ENCODE assay signal across 8 cellular contexts in the genomic region with DNA sequence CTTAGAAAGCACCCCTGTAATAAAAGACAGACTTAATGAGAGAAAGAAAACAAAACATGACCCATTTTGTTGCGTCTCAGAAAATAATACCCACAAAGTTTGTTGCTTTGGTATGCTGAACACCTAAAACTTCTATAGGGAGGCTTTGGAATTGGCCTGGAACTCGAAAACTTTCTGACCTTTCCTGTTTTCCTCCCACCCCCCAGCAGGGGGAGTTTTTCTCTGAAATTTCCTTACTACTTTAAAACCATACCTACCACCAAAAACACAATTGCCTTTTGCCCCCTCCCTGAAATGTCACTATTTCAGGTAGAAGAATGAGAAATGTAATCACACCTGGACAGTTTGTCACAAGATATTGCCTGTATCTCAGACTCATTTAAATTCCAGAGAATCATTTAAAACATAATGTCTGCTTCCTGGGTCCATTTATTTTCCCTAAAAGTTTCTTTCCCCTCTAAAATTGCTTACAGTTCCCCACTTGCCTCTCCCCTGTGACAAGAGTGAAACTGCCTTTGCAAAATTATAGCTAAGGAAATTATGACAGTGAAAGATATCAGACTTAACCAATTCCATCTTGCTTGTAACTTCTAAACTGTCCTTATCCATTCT.
DNase-seq lines count a peak whose midpoint lies in the region; ATAC-seq and TF ChIP-seq lines count a peak whose summit lies in the region.

No MANE protein-coding gene starts in this region.

- peak; percentile 64 for DNase-seq in ELF-1 (ENCODE audit: low read depth, low spot score)
- DNase-seq in WTC11 (ENCODE audit: low spot score): peak; percentile 36
- peak; percentile 22 for DNase-seq in medulla oblongata (ENCODE audit: extremely low spot score)
- no peak for DNase-seq in NCI-H510A (lab: John Stamatoyannopoulos, UW)
- no peak for DNase-seq in germinal center (ENCODE audit: low spot score)
- DNase-seq in 8988T: no peak

- H3K4me1 Mint-ChIP-seq in WTC11: peaks cover 64% of the 10 kb centered on the region

- peaks cover 38% of the 10 kb centered on the region for H3K9me3 Mint-ChIP-seq in WTC11

- POLR2A ChIA-PET in WTC11 (lab: Charles Lee): no interaction called here

- peaks cover 46% of the 10 kb centered on the region for H3K36me3 Mint-ChIP-seq in WTC11

- TF ChIP-seq CTCF in WTC11 (IDR thresholded peaks at IDR 0.05): peak; percentile 48

- no peak overlapping the region for H3K4me3 Mint-ChIP-seq in WTC11

- H3K27me3 Mint-ChIP-seq in WTC11 (ENCODE audit: low read depth): no peaks in the 10 kb centered on the region

- no peak overlapping the region for H3K27ac Mint-ChIP-seq in WTC11

- CTCF ChIA-PET in WTC11 (lab: Charles Lee): no interaction called here

- peak; percentile 50 for ATAC-seq in HG02884 (IDR thresholded peaks at IDR 0.05; ENCODE audit: unreplicated experiment)
- ATAC-seq in WTC11: peak; percentile 71
- no peak for ATAC-seq in GM18870 (IDR thresholded peaks at IDR 0.05; ENCODE audit: unreplicated experiment)

TF ChIP-seq in WTC11, 78 proteins besides CTCF, POLR2A, EP300 and RAD21 (continues in another document):
- TF ChIP-seq, protein P1, sequence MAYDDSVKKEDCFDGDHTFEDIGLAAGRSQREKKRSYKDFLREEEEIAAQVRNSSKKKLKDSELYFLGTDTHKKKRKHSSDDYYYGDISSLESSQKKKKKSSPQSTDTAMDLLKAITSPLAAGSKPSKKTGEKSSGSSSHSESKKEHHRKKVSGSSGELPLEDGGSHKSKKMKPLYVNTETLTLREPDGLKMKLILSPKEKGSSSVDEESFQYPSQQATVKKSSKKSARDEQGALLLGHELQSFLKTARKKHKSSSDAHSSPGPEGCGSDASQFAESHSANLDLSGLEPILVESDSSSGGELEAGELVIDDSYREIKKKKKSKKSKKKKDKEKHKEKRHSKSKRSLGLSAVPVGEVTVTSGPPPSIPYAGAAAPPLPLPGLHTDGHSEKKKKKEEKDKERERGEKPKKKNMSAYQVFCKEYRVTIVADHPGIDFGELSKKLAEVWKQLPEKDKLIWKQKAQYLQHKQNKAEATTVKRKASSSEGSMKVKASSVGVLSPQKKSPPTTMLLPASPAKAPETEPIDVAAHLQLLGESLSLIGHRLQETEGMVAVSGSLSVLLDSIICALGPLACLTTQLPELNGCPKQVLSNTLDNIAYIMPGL (CRISPR knock-in tag; IDR thresholded peaks at IDR 0.05): no peak
- TF ChIP-seq ZNF121 (CRISPR knock-in tag; IDR thresholded peaks at IDR 0.05): no peak
- TF ChIP-seq, protein P2, sequence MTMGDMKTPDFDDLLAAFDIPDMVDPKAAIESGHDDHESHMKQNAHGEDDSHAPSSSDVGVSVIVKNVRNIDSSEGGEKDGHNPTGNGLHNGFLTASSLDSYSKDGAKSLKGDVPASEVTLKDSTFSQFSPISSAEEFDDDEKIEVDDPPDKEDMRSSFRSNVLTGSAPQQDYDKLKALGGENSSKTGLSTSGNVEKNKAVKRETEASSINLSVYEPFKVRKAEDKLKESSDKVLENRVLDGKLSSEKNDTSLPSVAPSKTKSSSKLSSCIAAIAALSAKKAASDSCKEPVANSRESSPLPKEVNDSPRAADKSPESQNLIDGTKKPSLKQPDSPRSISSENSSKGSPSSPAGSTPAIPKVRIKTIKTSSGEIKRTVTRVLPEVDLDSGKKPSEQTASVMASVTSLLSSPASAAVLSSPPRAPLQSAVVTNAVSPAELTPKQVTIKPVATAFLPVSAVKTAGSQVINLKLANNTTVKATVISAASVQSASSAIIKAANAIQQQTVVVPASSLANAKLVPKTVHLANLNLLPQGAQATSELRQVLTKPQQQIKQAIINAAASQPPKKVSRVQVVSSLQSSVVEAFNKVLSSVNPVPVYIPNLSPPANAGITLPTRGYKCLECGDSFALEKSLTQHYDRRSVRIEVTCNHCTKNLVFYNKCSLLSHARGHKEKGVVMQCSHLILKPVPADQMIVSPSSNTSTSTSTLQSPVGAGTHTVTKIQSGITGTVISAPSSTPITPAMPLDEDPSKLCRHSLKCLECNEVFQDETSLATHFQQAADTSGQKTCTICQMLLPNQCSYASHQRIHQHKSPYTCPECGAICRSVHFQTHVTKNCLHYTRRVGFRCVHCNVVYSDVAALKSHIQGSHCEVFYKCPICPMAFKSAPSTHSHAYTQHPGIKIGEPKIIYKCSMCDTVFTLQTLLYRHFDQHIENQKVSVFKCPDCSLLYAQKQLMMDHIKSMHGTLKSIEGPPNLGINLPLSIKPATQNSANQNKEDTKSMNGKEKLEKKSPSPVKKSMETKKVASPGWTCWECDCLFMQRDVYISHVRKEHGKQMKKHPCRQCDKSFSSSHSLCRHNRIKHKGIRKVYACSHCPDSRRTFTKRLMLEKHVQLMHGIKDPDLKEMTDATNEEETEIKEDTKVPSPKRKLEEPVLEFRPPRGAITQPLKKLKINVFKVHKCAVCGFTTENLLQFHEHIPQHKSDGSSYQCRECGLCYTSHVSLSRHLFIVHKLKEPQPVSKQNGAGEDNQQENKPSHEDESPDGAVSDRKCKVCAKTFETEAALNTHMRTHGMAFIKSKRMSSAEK (CRISPR knock-in tag; IDR thresholded peaks at IDR 0.05; ENCODE audit: borderline replicate concordance): no peak
- TF ChIP-seq, protein P3, sequence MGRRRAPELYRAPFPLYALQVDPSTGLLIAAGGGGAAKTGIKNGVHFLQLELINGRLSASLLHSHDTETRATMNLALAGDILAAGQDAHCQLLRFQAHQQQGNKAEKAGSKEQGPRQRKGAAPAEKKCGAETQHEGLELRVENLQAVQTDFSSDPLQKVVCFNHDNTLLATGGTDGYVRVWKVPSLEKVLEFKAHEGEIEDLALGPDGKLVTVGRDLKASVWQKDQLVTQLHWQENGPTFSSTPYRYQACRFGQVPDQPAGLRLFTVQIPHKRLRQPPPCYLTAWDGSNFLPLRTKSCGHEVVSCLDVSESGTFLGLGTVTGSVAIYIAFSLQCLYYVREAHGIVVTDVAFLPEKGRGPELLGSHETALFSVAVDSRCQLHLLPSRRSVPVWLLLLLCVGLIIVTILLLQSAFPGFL (CRISPR knock-in tag; IDR thresholded peaks at IDR 0.05; ENCODE audit: borderline replicate concordance): no peak
- no peak for TF ChIP-seq NR1H2 (CRISPR knock-in tag; IDR thresholded peaks at IDR 0.05)
- TF ChIP-seq, protein P4, sequence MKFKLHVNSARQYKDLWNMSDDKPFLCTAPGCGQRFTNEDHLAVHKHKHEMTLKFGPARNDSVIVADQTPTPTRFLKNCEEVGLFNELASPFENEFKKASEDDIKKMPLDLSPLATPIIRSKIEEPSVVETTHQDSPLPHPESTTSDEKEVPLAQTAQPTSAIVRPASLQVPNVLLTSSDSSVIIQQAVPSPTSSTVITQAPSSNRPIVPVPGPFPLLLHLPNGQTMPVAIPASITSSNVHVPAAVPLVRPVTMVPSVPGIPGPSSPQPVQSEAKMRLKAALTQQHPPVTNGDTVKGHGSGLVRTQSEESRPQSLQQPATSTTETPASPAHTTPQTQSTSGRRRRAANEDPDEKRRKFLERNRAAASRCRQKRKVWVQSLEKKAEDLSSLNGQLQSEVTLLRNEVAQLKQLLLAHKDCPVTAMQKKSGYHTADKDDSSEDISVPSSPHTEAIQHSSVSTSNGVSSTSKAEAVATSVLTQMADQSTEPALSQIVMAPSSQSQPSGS (CRISPR knock-in tag; IDR thresholded peaks at IDR 0.05; ENCODE audit: borderline replicate concordance, low read depth): no peak
- no peak for TF ChIP-seq GTF2I (CRISPR knock-in tag; conservative IDR thresholded peaks at IDR 0.05)
- no peak for TF ChIP-seq TCF7 (CRISPR knock-in tag; IDR thresholded peaks at IDR 0.05; ENCODE audit: low read depth)
- TF ChIP-seq ZNF317 (CRISPR knock-in tag; IDR thresholded peaks at IDR 0.05; ENCODE audit: borderline replicate concordance, low read depth): no peak
- no peak for TF ChIP-seq ZNF423 (CRISPR knock-in tag; IDR thresholded peaks at IDR 0.05)
- TF ChIP-seq, protein P5, sequence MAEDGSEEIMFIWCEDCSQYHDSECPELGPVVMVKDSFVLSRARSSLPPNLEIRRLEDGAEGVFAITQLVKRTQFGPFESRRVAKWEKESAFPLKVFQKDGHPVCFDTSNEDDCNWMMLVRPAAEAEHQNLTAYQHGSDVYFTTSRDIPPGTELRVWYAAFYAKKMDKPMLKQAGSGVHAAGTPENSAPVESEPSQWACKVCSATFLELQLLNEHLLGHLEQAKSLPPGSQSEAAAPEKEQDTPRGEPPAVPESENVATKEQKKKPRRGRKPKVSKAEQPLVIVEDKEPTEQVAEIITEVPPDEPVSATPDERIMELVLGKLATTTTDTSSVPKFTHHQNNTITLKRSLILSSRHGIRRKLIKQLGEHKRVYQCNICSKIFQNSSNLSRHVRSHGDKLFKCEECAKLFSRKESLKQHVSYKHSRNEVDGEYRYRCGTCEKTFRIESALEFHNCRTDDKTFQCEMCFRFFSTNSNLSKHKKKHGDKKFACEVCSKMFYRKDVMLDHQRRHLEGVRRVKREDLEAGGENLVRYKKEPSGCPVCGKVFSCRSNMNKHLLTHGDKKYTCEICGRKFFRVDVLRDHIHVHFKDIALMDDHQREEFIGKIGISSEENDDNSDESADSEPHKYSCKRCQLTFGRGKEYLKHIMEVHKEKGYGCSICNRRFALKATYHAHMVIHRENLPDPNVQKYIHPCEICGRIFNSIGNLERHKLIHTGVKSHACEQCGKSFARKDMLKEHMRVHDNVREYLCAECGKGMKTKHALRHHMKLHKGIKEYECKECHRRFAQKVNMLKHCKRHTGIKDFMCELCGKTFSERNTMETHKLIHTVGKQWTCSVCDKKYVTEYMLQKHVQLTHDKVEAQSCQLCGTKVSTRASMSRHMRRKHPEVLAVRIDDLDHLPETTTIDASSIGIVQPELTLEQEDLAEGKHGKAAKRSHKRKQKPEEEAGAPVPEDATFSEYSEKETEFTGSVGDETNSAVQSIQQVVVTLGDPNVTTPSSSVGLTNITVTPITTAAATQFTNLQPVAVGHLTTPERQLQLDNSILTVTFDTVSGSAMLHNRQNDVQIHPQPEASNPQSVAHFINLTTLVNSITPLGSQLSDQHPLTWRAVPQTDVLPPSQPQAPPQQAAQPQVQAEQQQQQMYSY (CRISPR knock-in tag; IDR thresholded peaks at IDR 0.05): no peak

Comparison
In these comparisons a context has a peak if more than half of its experiments do, and no peak if none do; other contexts are left out.
1. DNase-seq: peak in ELF-1 (single experiment), WTC11 (single experiment) and medulla oblongata (single experiment); none in NCI-H510A (single experiment), germinal center (single experiment) and 8988T (single experiment).